In genomic region chr22:42074153-42074750, GRCh38 we compare ENCODE assay signal across 8 cellular contexts. TPM values are rescaled to one million over a fixed set of nuclear protein-coding genes. Genes with fewer than 3 reads are reported as not detected.
A peak's percentile ranks its signal among the peaks of the same experiment; 100 is the strongest.
DNase-seq lines count a peak whose midpoint lies in the region; ATAC-seq and TF ChIP-seq lines count a peak whose summit lies in the region.

TSS of gene PHETA2 (plus strand) at chr22:42074248. CDS start at chr22:42077294, 3,046 bp downstream.

- H3K4me3 ChIP-seq in GM23248: peak within 1 kb of the TSS; percentile 77
- H3K4me3 ChIP-seq in esophagus (ENCODE audit: low read depth in 1 of 2, low read length in 2 of 2): peak within 1 kb of the TSS; percentile 69 to 72
- peak within 1 kb of the TSS; percentile 65 for H3K4me3 ChIP-seq in upper lobe of right lung
- H3K4me3 ChIP-seq in BE2C (ENCODE audit: low read depth, low read length): no peak within 1 kb of the TSS

- peaks cover 22 to 27% of the 10 kb centered on the region in 2 donors for H3K4me1 Mint-ChIP-seq in natural killer cell treated with Interleukin-12 subunit alpha and Interleukin-12 subunit beta and Interleukin-15 and Interleukin-18, amount 100 ng/mL, for 72 hours (ENCODE audit: low read depth in 2 of 2)

- H3K4me3 Mint-ChIP-seq in natural killer cell treated with Interleukin-12 subunit alpha and Interleukin-12 subunit beta and Interleukin-15 and Interleukin-18, amount 100 ng/mL, for 72 hours: peak within 1 kb of the TSS; percentile 38

- peak within 1 kb of the TSS; percentile 43 to 91 for H3K27ac Mint-ChIP-seq in natural killer cell treated with Interleukin-12 subunit alpha and Interleukin-12 subunit beta and Interleukin-15 and Interleukin-18, amount 100 ng/mL, for 72 hours

- H3K27ac ChIP-seq in GM23248 (peak within 1 kb of the TSS; percentile 75), esophagus (ENCODE audit: low read depth in 2 of 2, low read length in 1 of 2) (peak within 1 kb of the TSS; percentile 82 to 84), upper lobe of right lung (peak within 1 kb of the TSS; percentile 90)

- peak within 1 kb of the TSS; percentile 99 for H3K9ac ChIP-seq in GM23248

- H3K4me2 ChIP-seq in GM23248 (ENCODE audit: unreplicated experiment): peak within 1 kb of the TSS; percentile 96

- H3K4me1 ChIP-seq in GM23248 (ENCODE audit: insufficient read depth) (peaks cover 37% of the 10 kb centered on the region), esophagus (ENCODE audit: control insufficient read depth in 2 of 2, insufficient read depth in 2 of 2, low read length in 1 of 2) (peaks cover 6 to 13% of the 10 kb centered on the region in 2 donors), upper lobe of right lung (peaks cover 49% of the 10 kb centered on the region), BE2C (peaks cover 9% of the 10 kb centered on the region)

- DNase-seq in GM23248 (peak; percentile 80), upper lobe of right lung (peak; percentile 85), NCI-H1092 (lab: John Stamatoyannopoulos, UW) (no peak), BE2C (no peak), HK-2 (ENCODE audit: unreplicated experiment) (no peak)
- peak; percentile 79 for DNase-seq in activated CD8-positive, alpha-beta memory T cell treated with anti-CD3 and anti-CD28 coated beads, Interleukin-2, amount 50 U/mL, for 48 hours
- DNase-seq in natural killer cell treated with Interleukin-12 subunit alpha and Interleukin-12 subunit beta and Interleukin-15 and Interleukin-18, amount 100 ng/mL, for 72 hours (ENCODE audit: low spot score): peak; percentile 73

- WGBS in GM23248 (ENCODE audit: low coverage in 1 of 2, low lambda C conversion rate in 2 of 2, missing lambda C conversion rate in 2 of 2), 2 experiments: 1% methylated on average over 11 to 29 of the region's 53 CpGs
- 0 to 2% methylated on average over 38 to 53 of the region's 53 CpGs for WGBS in esophagus, 2 donors

- intact Hi-C loops in upper lobe of right lung (cut with DNase I): no loop called here

- peak within 1 kb of the TSS; percentile 79 for H2AFZ ChIP-seq in GM23248

- TF ChIP-seq CTCF in upper lobe of right lung (IDR thresholded peaks at IDR 0.05) (peak; percentile 53), BE2C (IDR thresholded peaks at IDR 0.05; ENCODE audit: low read depth, low read length) (no peak)

- no peaks in the 10 kb centered on the region for H3K9me3 ChIP-seq in GM23248 (ENCODE audit: low read depth)
- H3K9me3 ChIP-seq in esophagus (ENCODE audit: control insufficient read depth in 2 of 2, insufficient read depth in 1 of 2, low read depth in 1 of 2, low read length in 1 of 2): no peaks in the 10 kb centered on the region
- no peaks in the 10 kb centered on the region for H3K9me3 ChIP-seq in upper lobe of right lung
- no peaks in the 10 kb centered on the region for H3K9me3 ChIP-seq in BE2C

- no peaks in the 10 kb centered on the region for H3K36me3 Mint-ChIP-seq in natural killer cell treated with Interleukin-12 subunit alpha and Interleukin-12 subunit beta and Interleukin-15 and Interleukin-18, amount 100 ng/mL, for 72 hours

- no peaks in the 10 kb centered on the region for H3K9me2 ChIP-seq in GM23248 (ENCODE audit: insufficient read depth)

- in situ Hi-C loops in GM23248 (cut with MboI): no loop called here

- H3K79me2 ChIP-seq in GM23248 (ENCODE audit: insufficient read depth): peaks cover 36% of the 10 kb centered on the region

- H4K20me1 ChIP-seq in GM23248 (ENCODE audit: insufficient read depth): no peaks in the 10 kb centered on the region

- no peaks in the 10 kb centered on the region for H3K27me3 ChIP-seq in GM23248 (replicated peaks; ENCODE audit: insufficient read depth)
- no peaks in the 10 kb centered on the region for H3K27me3 ChIP-seq in esophagus (ENCODE audit: control insufficient read depth in 1 of 2, insufficient read depth in 2 of 2, low read length in 2 of 2)
- no peaks in the 10 kb centered on the region for H3K27me3 ChIP-seq in upper lobe of right lung
- no peaks in the 10 kb centered on the region for H3K27me3 ChIP-seq in BE2C

- H3K27me3 Mint-ChIP-seq in natural killer cell treated with Interleukin-12 subunit alpha and Interleukin-12 subunit beta and Interleukin-15 and Interleukin-18, amount 100 ng/mL, for 72 hours: no peaks in the 10 kb centered on the region

- H3K9me3 Mint-ChIP-seq in natural killer cell treated with Interleukin-12 subunit alpha and Interleukin-12 subunit beta and Interleukin-15 and Interleukin-18, amount 100 ng/mL, for 72 hours: no peaks in the 10 kb centered on the region

- no peaks in the 10 kb centered on the region for H3K36me3 ChIP-seq in GM23248 (ENCODE audit: low read depth)
- peaks cover 0 to 3% of the 10 kb centered on the region in 2 donors for H3K36me3 ChIP-seq in esophagus (ENCODE audit: control insufficient read depth in 2 of 2, insufficient read depth in 2 of 2, low read length in 1 of 2)
- H3K36me3 ChIP-seq in upper lobe of right lung: no peaks in the 10 kb centered on the region
- H3K36me3 ChIP-seq in BE2C: no peaks in the 10 kb centered on the region

- ATAC-seq in natural killer cell treated with Interleukin-12 subunit alpha and Interleukin-12 subunit beta and Interleukin-15 and Interleukin-18, amount 100 ng/mL, for 72 hours: no peak
- ATAC-seq in upper lobe of right lung: peak; percentile 8

- H3F3A ChIP-seq in GM23248 (ENCODE audit: insufficient read depth): peaks cover 35% of the 10 kb centered on the region

RNA-seq across cellular contexts. Expression of gene PHETA2, which starts in this region (rescaled TPM):
- total RNA-seq in GM23248 (2014; rRNA removed; shearing (Covaris generic)): 36.7 and 38.6 TPM in 2 replicates
- polyA plus RNA-seq in GM23248 (2016; fragmentation: Nextera tagmentation; extraction: Ambion mirVana): 29.9 and 33.4 TPM in 2 replicates
- polyA plus RNA-seq in esophagus: 10 to 100 TPM in 1 of 2 donors, 1 to 10 TPM in 1; 6.1 to 10.0 TPM
- 1 to 10 TPM; 1.5 TPM for total RNA-seq in natural killer cell treated with Interleukin-12 subunit alpha and Interleukin-12 subunit beta and Interleukin-15 and Interleukin-18, amount 100 ng/mL, for 72 hours
- 15.4 TPM for total RNA-seq in upper lobe of right lung
- polyA plus RNA-seq in BE2C (2012; ENCODE audit: insufficient read depth, insufficient read length, low read depth): 0.37 TPM

Comparison
In these comparisons a context has a peak if more than half of its experiments do, and no peak if none do; other contexts are left out.
1. DNase-seq: peak in GM23248 (single experiment), activated CD8-positive, alpha-beta memory T cell treated with anti-CD3 and anti-CD28 coated beads, Interleukin-2, amount 50 U/mL, for 48 hours (single experiment), natural killer cell treated with Interleukin-12 subunit alpha and Interleukin-12 subunit beta and Interleukin-15 and Interleukin-18, amount 100 ng/mL, for 72 hours (single experiment) and upper lobe of right lung (single experiment); none in NCI-H1092 (single experiment), BE2C (single experiment) and HK-2 (single experiment).
2. Peak in every context shown above with its lines, with median percentiles within 50 percentile points of each other: H3K27ac ChIP-seq.